ENCODE assay signal across 25 cellular contexts in the genomic region with DNA sequence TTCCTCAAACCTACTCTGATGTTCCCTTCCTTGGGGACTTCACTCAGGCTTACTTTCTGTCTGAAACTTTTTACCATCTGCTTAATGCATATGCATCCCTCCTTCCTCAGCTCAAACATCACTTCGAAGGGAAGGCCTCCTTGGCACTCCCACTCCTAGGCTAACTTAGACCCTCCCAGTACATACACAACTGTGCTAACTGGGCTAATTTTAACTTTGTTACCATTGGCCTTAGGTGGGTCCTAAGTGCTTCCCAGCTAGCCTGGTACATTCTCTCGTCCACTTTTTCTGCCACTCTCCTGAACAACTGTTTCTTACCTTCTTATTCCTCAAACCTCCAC.
"Had no signal": no experiment of that assay in that cellular context is flagged by ENCODE, and none has a peak within 500 bp of the region (broad histone marks: within the 10 kb centered on the region; RNA-seq: fewer than 3 reads in every experiment).

No MANE protein-coding gene starts in this region.

- H3K4me3 Mint-ChIP-seq: mesothelial cell of epicardium; stimulated activated naive B cell treated with anti-CD40 and anti-IgM and Interleukin-4, amounts not matched to agents 10 μg/mL and 1 μg/mL and 100 μg/mL, for 72 hours; type B pancreatic cell had no signal

- H3K36me3 ChIP-seq: right atrium auricular region, right lobe of liver, uterus had no signal

- H3K27ac Mint-ChIP-seq: mesothelial cell of epicardium; natural killer cell; progenitor cell of endocrine pancreas; stimulated activated naive B cell treated with anti-CD40 and anti-IgM and Interleukin-4, amounts not matched to agents 10 μg/mL and 1 μg/mL and 100 μg/mL, for 72 hours; type B pancreatic cell had no signal

- H3K9me3 Mint-ChIP-seq: mesothelial cell of epicardium; naive B cell; natural killer cell; stimulated activated naive B cell treated with anti-CD40 and anti-IgM and Interleukin-4, amounts not matched to agents 10 μg/mL and 1 μg/mL and 100 μg/mL, for 72 hours; type B pancreatic cell had no signal

- DNase-seq: heart left ventricle; hypothalamus; kidney glomerular epithelial cell; left cardiac atrium; lower lobe of right lung; mammary epithelial cell; naive B cell; natural killer cell; nucleus accumbens; right lobe of liver; stimulated activated CD4-positive, alpha-beta T cell treated with anti-CD3 and anti-CD28 coated beads, Interleukin-12 subunit alpha, Interleukin-12 subunit beta, amount 100 ng/mL, for 4 hours; stimulated activated CD4-positive, alpha-beta T cell treated with anti-CD3 and anti-CD28 coated beads, Interleukin-15, amount 100 ng/mL, for 24 hours; stimulated activated CD4-positive, alpha-beta T cell treated with anti-CD3 and anti-CD28 coated beads, Interleukin-2, amount 100 ng/mL, for 24 hours; stimulated activated CD4-positive, alpha-beta T cell treated with anti-CD3 and anti-CD28 coated beads, Interleukin-4, amount 100 ng/mL, for 1 hour; stimulated activated naive B cell treated with anti-CD40 and anti-IgM and Interleukin-4, amounts not matched to agents 10 μg/mL and 1 μg/mL and 100 μg/mL, for 72 hours; stimulated activated naive CD8-positive, alpha-beta T cell treated with anti-CD3 and anti-CD28 coated beads, Interleukin-15, Interleukin-2, amounts not matched to agents 100 U/mL and 50 U/mL, for 24 hours; substantia nigra; uterus had no signal

- ATAC-seq: heart left ventricle; left cardiac atrium; left lobe of liver; lower lobe of right lung; natural killer cell; right lobe of liver; stimulated activated naive B cell treated with anti-CD40 and anti-IgM and Interleukin-4, amounts not matched to agents 10 μg/mL and 1 μg/mL and 100 μg/mL, for 72 hours; stimulated activated naive CD8-positive, alpha-beta T cell treated with anti-CD3 and anti-CD28 coated beads, Interleukin-15, Interleukin-2, amounts not matched to agents 100 U/mL and 50 U/mL, for 24 hours had no signal

- H3K4me3 ChIP-seq: heart left ventricle, lower lobe of right lung, right atrium auricular region, right lobe of liver, smooth muscle cell, tibial nerve, uterus had no signal

- H3K27ac ChIP-seq: heart left ventricle, lower lobe of right lung, right atrium auricular region, right lobe of liver, tibial nerve, uterus had no signal

- H3K9me3 ChIP-seq: heart left ventricle, lower lobe of right lung, right atrium auricular region, right lobe of liver, tibial nerve, uterus had no signal

- H3K27me3 Mint-ChIP-seq: naive B cell, type B pancreatic cell had no signal

- H3K36me3 Mint-ChIP-seq: naive B cell, natural killer cell, type B pancreatic cell had no signal

- H3K27me3 ChIP-seq: heart left ventricle, right atrium auricular region, right lobe of liver, tibial nerve, uterus had no signal
